Comparison of ENCODE assay signal across 17 cellular contexts in genomic region chr19:4693471-4694121, GRCh38. TPM values are rescaled to one million over a fixed set of nuclear protein-coding genes. Genes with fewer than 3 reads are reported as not detected.
DNase-seq lines count a peak whose midpoint lies in the region; ATAC-seq and TF ChIP-seq lines count a peak whose summit lies in the region.
"Had no signal": no experiment of that assay in that cellular context is flagged by ENCODE, and none has a peak within 500 bp of the region (broad histone marks: within the 10 kb centered on the region; RNA-seq: fewer than 3 reads in every experiment).

No MANE protein-coding gene starts in this region.

- H3K9me3 ChIP-seq in SK-N-SH, result no peaks in the 10 kb centered on the region
- no peaks in the 10 kb centered on the region for H3K9me3 ChIP-seq in SJSA1 (replicated peaks)
- no peaks in the 10 kb centered on the region for H3K9me3 ChIP-seq in fibroblast of lung (ENCODE audit: control insufficient read depth, insufficient read depth, low read depth, low read length)

- POLR2A ChIA-PET in SK-N-SH (lab: Yijun Ruan, JAX), result no interaction called here

- ATAC-seq in SK-N-SH treated with all-trans-retinoic acid at 6 μM for 48 hours, result no peak
- no peak for ATAC-seq in GM18505 (IDR thresholded peaks at IDR 0.05; ENCODE audit: unreplicated experiment)
- ATAC-seq: activated naive CD4-positive, alpha-beta T cell treated with anti-CD3 and anti-CD28 coated beads, Interleukin-2, amount 50 U/mL, for 72 hours had no signal

- H3K4me2 ChIP-seq in SK-N-SH, result peak overlapping the region; percentile 14; the same call in 1 of the 2 replicates
- no peak overlapping the region for H3K4me2 ChIP-seq in fibroblast of lung (ENCODE audit: extremely low read depth, insufficient read depth, low read length)

- H3K27ac ChIP-seq in SK-N-SH (ENCODE audit: low read depth in 2 of 2, low read length in 1 of 2) (peak overlapping the region in 1 of 2 experiments; percentile 75; a peak in 2 of 4 replicates), SJSA1 (peak overlapping the region; percentile 41; the same call in 1 of the 2 replicates), fibroblast of lung (ENCODE audit: insufficient read depth, low read length) (peak overlapping the region; percentile 17), substantia nigra (ENCODE audit: low read depth, low read length, poor library complexity, severe bottlenecking) (peak overlapping the region; percentile 64)

- peaks cover 34% of the 10 kb centered on the region for H3F3A ChIP-seq in SK-N-SH (replicated peaks; ENCODE audit: insufficient read depth)

- no peak for TF ChIP-seq EP300 in SK-N-SH (IDR thresholded peaks at IDR 0.05; ENCODE audit: borderline replicate concordance in 1 of 2, low read depth in 1 of 2, low read length in 1 of 2)

- no peak for TF ChIP-seq RAD21 in SK-N-SH (IDR thresholded peaks at IDR 0.05; ENCODE audit: low read length)

- H4K20me1 ChIP-seq in SK-N-SH (ENCODE audit: insufficient read depth) (no peaks in the 10 kb centered on the region), fibroblast of lung (ENCODE audit: control insufficient read depth, extremely low read depth, insufficient read depth, low read length) (no peaks in the 10 kb centered on the region)

- TF ChIP-seq CTCF in SK-N-SH (IDR thresholded peaks at IDR 0.05) (no peak), fibroblast of lung (conservative IDR thresholded peaks at IDR 0.05 in 1 of 2, IDR thresholded peaks at IDR 0.05 in 1 of 2; ENCODE audit: low read depth in 1 of 2, low read length in 2 of 2) (no peak)

- peaks cover 0 to 28% of the 10 kb centered on the region in 2 experiments; a peak in 2 of 4 replicates for H3K4me1 ChIP-seq in SK-N-SH (ENCODE audit: control insufficient read depth in 1 of 2, insufficient read depth in 2 of 2, low read depth in 1 of 2, low read length in 1 of 2)
- peaks cover 45% of the 10 kb centered on the region for H3K4me1 ChIP-seq in SJSA1 (replicated peaks)
- peaks cover 9% of the 10 kb centered on the region for H3K4me1 ChIP-seq in fibroblast of lung (ENCODE audit: control insufficient read depth, extremely low read depth, insufficient read depth, low read length)

- WGBS in SK-N-SH (ENCODE audit: low lambda C conversion rate), result 92% methylated on average over 14 of the region's 15 CpGs

- H3K36me3 ChIP-seq in SK-N-SH (replicated peaks in 1 of 2; ENCODE audit: control insufficient read depth in 1 of 2, insufficient read depth in 2 of 2, low read length in 1 of 2) (peaks cover 35 to 57% of the 10 kb centered on the region in 2 experiments), SJSA1 (peaks cover 91% of the 10 kb centered on the region), fibroblast of lung (ENCODE audit: control insufficient read depth, insufficient read depth, low read length) (peaks cover 38% of the 10 kb centered on the region)

- CTCF ChIA-PET in SK-N-SH (lab: Yijun Ruan, JAX), result no interaction called here

- H3K9ac ChIP-seq in SK-N-SH (peak overlapping the region; percentile 9; the same call in 1 of the 2 replicates), fibroblast of lung (ENCODE audit: insufficient read depth, low read length) (no peak overlapping the region)

- no peaks in the 10 kb centered on the region; the same call in 1 of the 2 replicates for H3K79me2 ChIP-seq in SK-N-SH (ENCODE audit: insufficient read depth)
- H3K79me2 ChIP-seq in fibroblast of lung (ENCODE audit: control insufficient read depth, insufficient read depth, low read length), result no peaks in the 10 kb centered on the region

- H3K27me3 ChIP-seq in SK-N-SH (ENCODE audit: insufficient read depth) (no peaks in the 10 kb centered on the region), SJSA1 (replicated peaks) (no peaks in the 10 kb centered on the region), fibroblast of lung (ENCODE audit: control insufficient read depth, insufficient read depth, low read length) (no peaks in the 10 kb centered on the region)

- TF ChIP-seq POLR2A in GM18505 (IDR thresholded peaks at IDR 0.05; ENCODE audit: borderline replicate concordance, extremely low read depth, insufficient read depth, insufficient read length), result no peak

- DNase-seq in SK-N-SH, result no peak
- DNase-seq in SJSA1 (ENCODE audit: low read depth in 1 of 2, low spot score in 2 of 2), result no peak
- DNase-seq in fibroblast of lung (ENCODE audit: low read depth in 2 of 2), result no peak
- DNase-seq in substantia nigra (lab: John Stamatoyannopoulos, UW), result no peak
- DNase-seq in iPS-NIHi11 (ENCODE audit: low spot score), result no peak
- DNase-seq in GF-D8 (lab: John Stamatoyannopoulos, UW), result no peak
- DNase-seq: activated T-cell treated with anti-CD3 and anti-CD28 coated beads for 4 hours; left cardiac atrium; naive B cell; NCI-H1436 treated with DMSO at 0.1 percent for 48 hours; NCI-H524; stimulated activated CD4-positive, alpha-beta T cell treated with anti-CD3 and anti-CD28 coated beads, Interleukin-2, amount 100 ng/mL, for 24 hours; stimulated activated CD8-positive, alpha-beta memory T cell treated with anti-CD3 and anti-CD28 coated beads, Interleukin-4, amount 100 ng/mL, for 48 hours had no signal

- no peak overlapping the region for H2AFZ ChIP-seq in SK-N-SH (ENCODE audit: low read depth)
- H2AFZ ChIP-seq in fibroblast of lung (ENCODE audit: low read length), result no peak overlapping the region

- H3K9me2 ChIP-seq in SK-N-SH, result no peaks in the 10 kb centered on the region

- H3K4me3 ChIP-seq in SK-N-SH (ENCODE audit: low read depth in 2 of 2, low read length in 1 of 2), result no peak overlapping the region
- no peak overlapping the region for H3K4me3 ChIP-seq in SJSA1
- H3K4me3 ChIP-seq in fibroblast of lung (replicated peaks in 1 of 4; ENCODE audit: control extremely low read depth in 1 of 4, insufficient read depth in 1 of 4, low read depth in 3 of 4, low read length in 4 of 4), result no peak overlapping the region
- H3K4me3 ChIP-seq: K562 had no signal

TF ChIP-seq in SK-N-SH, 30 proteins besides CTCF, POLR2A, EP300 and RAD21:
- no peak for TF ChIP-seq FOXM1 (IDR thresholded peaks at IDR 0.05; ENCODE audit: low read depth)
- TF ChIP-seq NFIC (IDR thresholded peaks at IDR 0.05; ENCODE audit: borderline replicate concordance), result no peak
- no peak for TF ChIP-seq GATA2 (CRISPR knock-in tag; IDR thresholded peaks at IDR 0.05)
- TF ChIP-seq TEAD4 (IDR thresholded peaks at IDR 0.05; ENCODE audit: borderline replicate concordance, insufficient read depth), result no peak
- TF ChIP-seq FOXJ3 (CRISPR knock-in tag; IDR thresholded peaks at IDR 0.05), result no peak
- no peak for TF ChIP-seq YY1 (IDR thresholded peaks at IDR 0.05; ENCODE audit: low read depth)
- TF ChIP-seq POLR2AphosphoS5 (IDR thresholded peaks at IDR 0.05; ENCODE audit: low read depth, low read length), result no peak
- TF ChIP-seq NRF1 (IDR thresholded peaks at IDR 0.05; ENCODE audit: low read depth, low read length), result no peak
- TF ChIP-seq TCF12 (IDR thresholded peaks at IDR 0.05), result no peak

TF ChIP-seq in SK-N-SH treated with all-trans-retinoic acid at 6 μM for 48 hours, 23 proteins besides CTCF, POLR2A, EP300 and RAD21:
- TF ChIP-seq TCF4 (CRISPR knock-in tag; IDR thresholded peaks at IDR 0.05; ENCODE audit: borderline replicate concordance) (no peak), ZNF70 (CRISPR knock-in tag; IDR thresholded peaks at IDR 0.05) (no peak), PPARA (CRISPR knock-in tag; IDR thresholded peaks at IDR 0.05; ENCODE audit: borderline replicate concordance) (no peak), ISL1 (CRISPR knock-in tag; IDR thresholded peaks at IDR 0.05) (no peak), PATZ1 (CRISPR knock-in tag; IDR thresholded peaks at IDR 0.05; ENCODE audit: borderline replicate concordance) (no peak)

RNA-seq across cellular contexts. Expression of gene MYDGF, which starts 23.5 kb away (rescaled TPM):
- 188 and 312 TPM in 2 replicates for polyA plus RNA-seq in SK-N-SH (2012; rRNA removed)
- polyA plus RNA-seq in SK-N-SH (2012; cell fraction: cytosol; rRNA removed), result 180 and 229 TPM in 2 replicates
- 153 and 184 TPM in 2 replicates for polyA plus RNA-seq in SK-N-SH (2012; cell fraction: nucleus; rRNA removed)
- total RNA-seq in SJSA1 (2014; rRNA removed; shearing (Covaris generic)), result 214 and 250 TPM in 2 replicates
- 140 and 181 TPM in 2 replicates for total RNA-seq in fibroblast of lung
- 167 and 190 TPM in 2 replicates for polyA plus RNA-seq in fibroblast of lung
- polyA plus RNA-seq in fibroblast of lung (2012), result 303 and 376 TPM in 2 replicates
- polyA minus RNA-seq in fibroblast of lung (ENCODE audit: low replicate concordance), result 108 and 137 TPM in 2 replicates

RNA-seq across cellular contexts. Expression of gene DPP9, which starts 30.0 kb away (rescaled TPM):
- polyA plus RNA-seq in SK-N-SH (2012; rRNA removed) (10.5 and 17.1 TPM in 2 replicates), fibroblast of lung (3.6 and 8.2 TPM in 2 replicates)
- 9.7 and 13.3 TPM in 2 replicates for polyA plus RNA-seq in SK-N-SH (2012; cell fraction: cytosol; rRNA removed)
- polyA plus RNA-seq in SK-N-SH (2012; cell fraction: nucleus; rRNA removed), result 30.9 and 49.1 TPM in 2 replicates
- 60.6 and 65.3 TPM in 2 replicates for total RNA-seq in SJSA1 (2014; rRNA removed; shearing (Covaris generic))
- 14.4 and 27.1 TPM in 2 replicates for total RNA-seq in fibroblast of lung
- 23.9 and 51.6 TPM in 2 replicates for polyA plus RNA-seq in fibroblast of lung (2012)
- 53.6 and 82.5 TPM in 2 replicates for polyA minus RNA-seq in fibroblast of lung (ENCODE audit: low replicate concordance)

RNA-seq across cellular contexts. Expression of gene TNFAIP8L1, which starts 54.3 kb away (rescaled TPM):
- polyA plus RNA-seq in SK-N-SH (2012; rRNA removed) (5.7 and 6.4 TPM in 2 replicates), fibroblast of lung (2.3 and 3.0 TPM in 2 replicates)
- polyA plus RNA-seq in SK-N-SH (2012; cell fraction: cytosol; rRNA removed), result 4.6 and 6.5 TPM in 2 replicates
- 3.5 and 4.0 TPM in 2 replicates for polyA plus RNA-seq in SK-N-SH (2012; cell fraction: nucleus; rRNA removed)
- total RNA-seq in SJSA1 (2014; rRNA removed; shearing (Covaris generic)), result 5.0 and 7.4 TPM in 2 replicates
- 1.5 and 4.0 TPM in 2 replicates for total RNA-seq in fibroblast of lung
- 3.2 and 4.4 TPM in 2 replicates for polyA plus RNA-seq in fibroblast of lung (2012)
- polyA minus RNA-seq in fibroblast of lung (ENCODE audit: low replicate concordance), result 3.5 and 4.9 TPM in 2 replicates
